In the genomic region with DNA sequence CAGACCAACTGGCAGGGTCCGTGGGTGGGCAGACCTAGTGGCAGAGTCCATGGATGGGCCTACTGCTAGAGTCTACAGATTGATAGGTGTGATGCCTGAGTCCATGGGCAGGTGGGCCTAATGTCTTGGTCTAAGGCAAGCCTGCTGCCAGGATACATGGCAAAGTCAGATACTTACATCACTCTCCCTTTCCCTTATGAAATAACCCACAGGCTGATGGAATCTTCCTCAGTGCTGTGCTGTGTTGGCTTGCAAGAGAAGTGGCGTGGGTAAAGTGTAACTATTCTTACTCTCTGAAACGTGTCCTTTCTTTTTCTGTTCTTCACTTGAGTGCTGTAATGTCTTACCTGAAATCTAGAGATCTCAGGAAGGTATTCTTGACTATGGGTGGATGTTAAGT, we compare ENCODE assay signal across 18 cellular contexts.
"Had no signal": no experiment of that assay in that cellular context is flagged by ENCODE, and none has a peak within 500 bp of the region (broad histone marks: within the 10 kb centered on the region; RNA-seq: fewer than 3 reads in every experiment).

No MANE protein-coding gene starts in this region.

- H3K27ac ChIP-seq: epithelial cell of prostate, esophagus muscularis mucosa, gastrocnemius medialis, heart right ventricle, ovary, right atrium auricular region, sigmoid colon, skin epidermis had no signal

- H3K36me3 ChIP-seq: esophagus muscularis mucosa, gastrocnemius medialis, heart right ventricle, ovary, right atrium auricular region, sigmoid colon had no signal

- H3K4me1 ChIP-seq: esophagus muscularis mucosa, gastrocnemius medialis, heart right ventricle, right atrium auricular region, sigmoid colon had no signal

- DNase-seq: effector memory CD8-positive, alpha-beta T cell; gastrocnemius medialis; heart right ventricle; hypothalamus; kidney glomerular epithelial cell; mammary epithelial cell; mucosa of descending colon; naive thymus-derived CD8-positive, alpha-beta T cell; nucleus accumbens; ovary; sigmoid colon; stimulated activated CD4-positive, alpha-beta T cell treated with anti-CD3 and anti-CD28 coated beads, Interleukin-2, amount 100 ng/mL, for 24 hours; stimulated activated naive CD4-positive, alpha-beta T cell; trophoblast cell had no signal

- H3K9me3 ChIP-seq: gastrocnemius medialis, ovary had no signal

- H3K27me3 ChIP-seq: esophagus muscularis mucosa, gastrocnemius medialis, heart right ventricle, ovary, right atrium auricular region, sigmoid colon had no signal

- H3K4me3 ChIP-seq: esophagus muscularis mucosa, gastrocnemius medialis, heart right ventricle, mucosa of descending colon, ovary, right atrium auricular region, sigmoid colon, skin epidermis had no signal

- ATAC-seq: effector memory CD8-positive, alpha-beta T cell; gastrocnemius medialis; heart right ventricle; mucosa of descending colon; naive thymus-derived CD8-positive, alpha-beta T cell had no signal
